In the genomic region with DNA sequence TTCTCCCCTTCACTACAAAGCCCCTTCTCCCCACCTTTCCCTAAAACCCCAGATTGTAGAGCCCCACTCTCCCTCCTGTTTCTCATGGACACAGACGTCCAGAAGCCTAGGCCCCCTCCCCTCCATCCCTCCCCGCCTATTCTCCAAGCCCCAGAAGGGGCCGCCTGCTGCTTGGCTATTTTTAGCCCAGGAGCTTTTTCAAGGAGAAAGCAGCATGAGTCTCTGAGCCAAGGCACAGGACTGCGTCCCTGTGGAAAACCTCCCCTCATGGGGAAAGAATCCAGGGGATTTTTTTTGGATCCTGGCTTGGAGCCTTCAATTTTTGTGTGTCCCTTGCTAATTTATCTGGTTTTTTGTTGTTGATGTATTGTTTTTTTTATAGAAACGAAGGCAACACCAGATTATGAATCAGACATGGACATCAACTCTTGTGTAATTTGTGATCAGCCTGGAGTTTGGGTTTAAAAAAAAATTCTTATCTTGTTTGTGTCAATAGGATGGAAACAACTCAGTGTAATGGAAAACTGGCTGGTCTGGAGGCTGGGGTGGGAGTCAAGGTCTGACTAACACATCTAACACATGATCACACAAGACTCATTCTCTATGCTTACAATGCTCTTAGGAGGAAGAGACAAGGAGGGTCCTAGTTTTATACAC, we compare ENCODE assay signal across 12 cellular contexts. TPM values are rescaled to one million over a fixed set of nuclear protein-coding genes. Genes with fewer than 3 reads are reported as not detected.
DNase-seq lines count a peak whose midpoint lies in the region; ATAC-seq and TF ChIP-seq lines count a peak whose summit lies in the region.
"Had no signal": no experiment of that assay in that cellular context is flagged by ENCODE, and none has a peak within 500 bp of the region (broad histone marks: within the 10 kb centered on the region; RNA-seq: fewer than 3 reads in every experiment).

No MANE protein-coding gene starts in this region.

- 4% methylated on average over 5 of the region's 5 CpGs for WGBS in smooth muscle cell (ENCODE audit: low lambda C conversion rate)

- no peak overlapping the region for H3K4me3 Mint-ChIP-seq in activated T-helper 2 cell treated with anti-CD3 and anti-CD28 coated beads, Interferon-gamma antibody, Interleukin-2, Interleukin-4, amounts not matched to agents 10 μg/mL and 5 μg/mL and 100 μg/mL, durations not matched to agents 14 hours and 24 hours and 36 hours (ENCODE audit: low read depth)

- H3K27ac ChIP-seq in cingulate gyrus (ENCODE audit: low read depth, low read length): peak overlapping the region; percentile 77
- H3K27ac ChIP-seq in layer of hippocampus (ENCODE audit: low read depth, low read length): peak overlapping the region; percentile 83
- peak overlapping the region; percentile 99 for H3K27ac ChIP-seq in smooth muscle cell (ENCODE audit: low read depth)
- H3K27ac ChIP-seq: KMS-11 had no signal

- H3K27me3 ChIP-seq in layer of hippocampus (ENCODE audit: control insufficient read depth, insufficient read depth, low read length): no peaks in the 10 kb centered on the region
- H3K27me3 ChIP-seq in smooth muscle cell (ENCODE audit: low read depth): no peaks in the 10 kb centered on the region

- intact Hi-C loops in activated T-helper 2 cell treated with anti-CD3 and anti-CD28 coated beads, Interferon-gamma antibody, Interleukin-2, Interleukin-4, amounts not matched to agents 10 μg/mL and 5 μg/mL and 100 μg/mL, durations not matched to agents 14 hours and 24 hours and 36 hours (cut with micrococcal nuclease): no loop called here

- no peaks in the 10 kb centered on the region for H3K4me1 Mint-ChIP-seq in activated T-helper 2 cell treated with anti-CD3 and anti-CD28 coated beads, Interferon-gamma antibody, Interleukin-2, Interleukin-4, amounts not matched to agents 10 μg/mL and 5 μg/mL and 100 μg/mL, durations not matched to agents 14 hours and 24 hours and 36 hours (ENCODE audit: low read depth)

- H3K4me1 ChIP-seq in smooth muscle cell (ENCODE audit: low read depth): peaks cover 31% of the 10 kb centered on the region

- no peaks in the 10 kb centered on the region for H3K9me3 ChIP-seq in smooth muscle cell (replicated peaks; ENCODE audit: low read depth)

- no peak for TF ChIP-seq CTCF in smooth muscle cell (IDR thresholded peaks at IDR 0.05; ENCODE audit: borderline replicate concordance, insufficient read depth, poor library complexity, severe bottlenecking)

- ATAC-seq in GM21381 (IDR thresholded peaks at IDR 0.05; ENCODE audit: unreplicated experiment) (no peak), GM21717 (IDR thresholded peaks at IDR 0.05; ENCODE audit: unreplicated experiment) (no peak)
- ATAC-seq: HCT116 had no signal

- H3K79me2 ChIP-seq in smooth muscle cell (ENCODE audit: low read depth): no peaks in the 10 kb centered on the region

- peaks cover 6% of the 10 kb centered on the region for H3F3A ChIP-seq in smooth muscle cell (ENCODE audit: low read depth)

- H3K9me3 Mint-ChIP-seq in activated T-helper 2 cell treated with anti-CD3 and anti-CD28 coated beads, Interferon-gamma antibody, Interleukin-2, Interleukin-4, amounts not matched to agents 10 μg/mL and 5 μg/mL and 100 μg/mL, durations not matched to agents 14 hours and 24 hours and 36 hours: peaks cover 5% of the 10 kb centered on the region

- DNase-seq in NCI-H2171 treated with DMSO at 0.1 percent for 48 hours (lab: John Stamatoyannopoulos, UW) (peak; percentile 72), smooth muscle cell (lab: John Stamatoyannopoulos, UW; ENCODE audit: unreplicated experiment) (peak; percentile 30), SKM-1 (lab: John Stamatoyannopoulos, UW; ENCODE audit: unreplicated experiment) (no peak)
- DNase-seq in activated T-helper 2 cell treated with anti-CD3 and anti-CD28 coated beads, Interferon-gamma antibody, Interleukin-2, Interleukin-4, amounts not matched to agents 10 μg/mL and 5 μg/mL and 100 μg/mL, durations not matched to agents 14 hours and 24 hours and 36 hours (ENCODE audit: low spot score): no peak
- DNase-seq: activated effector memory CD4-positive, alpha-beta T cell treated with anti-CD3 and anti-CD28 coated beads, Interleukin-2, amount 50 U/mL, for 16 hours had no signal

- H3K27ac Mint-ChIP-seq in activated T-helper 2 cell treated with anti-CD3 and anti-CD28 coated beads, Interferon-gamma antibody, Interleukin-2, Interleukin-4, amounts not matched to agents 10 μg/mL and 5 μg/mL and 100 μg/mL, durations not matched to agents 14 hours and 24 hours and 36 hours: no peak overlapping the region

- peaks cover 5% of the 10 kb centered on the region for H3K27me3 Mint-ChIP-seq in activated T-helper 2 cell treated with anti-CD3 and anti-CD28 coated beads, Interferon-gamma antibody, Interleukin-2, Interleukin-4, amounts not matched to agents 10 μg/mL and 5 μg/mL and 100 μg/mL, durations not matched to agents 14 hours and 24 hours and 36 hours (ENCODE audit: low read depth)

- H4K20me1 ChIP-seq in smooth muscle cell (ENCODE audit: low read depth): no peaks in the 10 kb centered on the region

- H3K4me2 ChIP-seq in smooth muscle cell: peak overlapping the region; percentile 72
- H3K4me2 ChIP-seq: KMS-11 had no signal

- no peak overlapping the region for H3K4me3 ChIP-seq in smooth muscle cell

- H3K36me3 Mint-ChIP-seq in activated T-helper 2 cell treated with anti-CD3 and anti-CD28 coated beads, Interferon-gamma antibody, Interleukin-2, Interleukin-4, amounts not matched to agents 10 μg/mL and 5 μg/mL and 100 μg/mL, durations not matched to agents 14 hours and 24 hours and 36 hours (ENCODE audit: low read depth): no peaks in the 10 kb centered on the region

- H3K9ac ChIP-seq in smooth muscle cell (ENCODE audit: low read depth): peak overlapping the region; percentile 90
- H3K9ac ChIP-seq: KMS-11 had no signal

- peaks cover 4% of the 10 kb centered on the region for H3K36me3 ChIP-seq in smooth muscle cell (ENCODE audit: low read depth)

- H2AFZ ChIP-seq in smooth muscle cell (ENCODE audit: low read depth): peak overlapping the region; percentile 43

RNA-seq across cellular contexts. Expression of a gene that starts 17.4 kb away (rescaled TPM):
- not detected in 2 replicates for total RNA-seq in smooth muscle cell
- polyA plus RNA-seq in smooth muscle cell: not detected in 2 replicates
- not detected in 2 replicates for total RNA-seq in activated T-helper 2 cell treated with anti-CD3 and anti-CD28 coated beads, Interferon-gamma antibody, Interleukin-2, Interleukin-4, amounts not matched to agents 10 μg/mL and 5 μg/mL and 100 μg/mL, durations not matched to agents 14 hours and 24 hours and 36 hours
- polyA plus RNA-seq: keratinocyte had no signal

RNA-seq across cellular contexts. Expression of a gene that starts 35.7 kb away (rescaled TPM):
- 1.6 and 3.5 TPM in 2 replicates for total RNA-seq in smooth muscle cell
- 4.1 and 11.3 TPM in 2 replicates for polyA plus RNA-seq in smooth muscle cell
- total RNA-seq in activated T-helper 2 cell treated with anti-CD3 and anti-CD28 coated beads, Interferon-gamma antibody, Interleukin-2, Interleukin-4, amounts not matched to agents 10 μg/mL and 5 μg/mL and 100 μg/mL, durations not matched to agents 14 hours and 24 hours and 36 hours: 22.8 and 25.9 TPM in 2 replicates

Comparison
In these comparisons a context has a peak if more than half of its experiments do, and no peak if none do; other contexts are left out.
1. DNase-seq: peak in NCI-H2171 treated with DMSO at 0.1 percent for 48 hours (single experiment) and smooth muscle cell (single experiment); none in SKM-1 (single experiment) and activated T-helper 2 cell treated with anti-CD3 and anti-CD28 coated beads, Interferon-gamma antibody, Interleukin-2, Interleukin-4, amounts not matched to agents 10 μg/mL and 5 μg/mL and 100 μg/mL, durations not matched to agents 14 hours and 24 hours and 36 hours (single experiment).
2. Peak in every context shown above with its lines, with median percentiles within 50 percentile points of each other: H3K27ac ChIP-seq.